1 cellular context compared by ENCODE assay signal in genomic region chr17:40058865-40059264, GRCh38.
TF ChIP-seq lines count a peak whose summit lies in the region.

No MANE protein-coding gene starts in this region.

TF ChIP-seq in HepG2, 621 proteins besides CTCF, POLR2A, EP300 and RAD21:
- TF ChIP-seq KLF6 (CRISPR knock-in tag; IDR thresholded peaks at IDR 0.05), result no peak
- TF ChIP-seq, protein P1, sequence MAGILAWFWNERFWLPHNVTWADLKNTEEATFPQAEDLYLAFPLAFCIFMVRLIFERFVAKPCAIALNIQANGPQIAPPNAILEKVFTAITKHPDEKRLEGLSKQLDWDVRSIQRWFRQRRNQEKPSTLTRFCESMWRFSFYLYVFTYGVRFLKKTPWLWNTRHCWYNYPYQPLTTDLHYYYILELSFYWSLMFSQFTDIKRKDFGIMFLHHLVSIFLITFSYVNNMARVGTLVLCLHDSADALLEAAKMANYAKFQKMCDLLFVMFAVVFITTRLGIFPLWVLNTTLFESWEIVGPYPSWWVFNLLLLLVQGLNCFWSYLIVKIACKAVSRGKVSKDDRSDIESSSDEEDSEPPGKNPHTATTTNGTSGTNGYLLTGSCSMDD (CRISPR knock-in tag; IDR thresholded peaks at IDR 0.05), result no peak
- TF ChIP-seq ZMYM4 (CRISPR knock-in tag; IDR thresholded peaks at IDR 0.05), result no peak
- TF ChIP-seq MED1 (CRISPR knock-in tag; IDR thresholded peaks at IDR 0.05), result no peak
- TF ChIP-seq FLYWCH1 (CRISPR knock-in tag; IDR thresholded peaks at IDR 0.05), result no peak
- TF ChIP-seq HOXA9 (CRISPR knock-in tag; IDR thresholded peaks at IDR 0.05; ENCODE audit: borderline replicate concordance), result no peak
- TF ChIP-seq SIN3A (IDR thresholded peaks at IDR 0.05; ENCODE audit: borderline replicate concordance, low read depth, low read length), result no peak
- no peak for TF ChIP-seq ZNF788 (CRISPR knock-in tag; IDR thresholded peaks at IDR 0.05; ENCODE audit: borderline replicate concordance)
- TF ChIP-seq RORA (CRISPR knock-in tag; IDR thresholded peaks at IDR 0.05), result no peak
- TF ChIP-seq SKI (IDR thresholded peaks at IDR 0.05; ENCODE audit: partially characterized antibody), result no peak
- no peak for TF ChIP-seq ZNF576 (CRISPR knock-in tag; IDR thresholded peaks at IDR 0.05)
